1 cellular context compared by ENCODE assay signal in the genomic region with DNA sequence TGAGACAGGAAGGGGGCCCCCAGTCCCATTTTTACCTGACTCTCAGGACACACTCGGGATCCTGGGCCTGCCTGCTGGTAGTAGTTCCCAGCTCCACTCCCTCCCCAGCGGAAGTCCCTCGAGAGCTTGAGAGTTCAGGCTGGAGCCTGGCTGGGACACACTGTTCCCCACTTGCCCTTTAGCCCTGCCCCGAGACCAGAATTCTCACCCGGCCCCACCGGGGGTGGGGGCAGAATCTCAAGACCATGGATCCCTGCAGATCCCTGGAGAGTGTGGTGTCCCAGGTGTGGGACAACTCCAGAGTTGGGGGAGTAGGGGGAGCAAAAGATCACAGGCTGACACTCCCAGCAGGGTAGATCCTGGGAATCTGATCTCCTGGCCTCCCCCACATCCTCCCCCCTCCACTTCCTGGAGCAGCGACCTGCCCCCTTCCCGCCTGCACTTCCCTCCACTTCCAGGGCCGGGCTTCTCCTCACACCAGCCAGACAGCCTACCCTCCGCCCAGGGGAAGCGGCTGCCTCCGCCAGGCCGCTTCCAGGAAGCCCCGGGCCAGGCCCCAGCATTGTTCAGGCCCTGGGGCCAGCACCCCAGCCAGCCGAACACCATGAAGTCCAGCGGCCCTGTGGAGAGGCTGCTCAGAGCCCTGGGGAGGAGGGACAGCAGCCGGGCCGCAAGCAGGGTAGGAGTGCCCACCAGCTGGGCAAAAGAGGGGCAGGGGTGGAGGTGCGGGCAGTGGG.
TF ChIP-seq lines count a peak whose summit lies in the region.

A gene with protein sequence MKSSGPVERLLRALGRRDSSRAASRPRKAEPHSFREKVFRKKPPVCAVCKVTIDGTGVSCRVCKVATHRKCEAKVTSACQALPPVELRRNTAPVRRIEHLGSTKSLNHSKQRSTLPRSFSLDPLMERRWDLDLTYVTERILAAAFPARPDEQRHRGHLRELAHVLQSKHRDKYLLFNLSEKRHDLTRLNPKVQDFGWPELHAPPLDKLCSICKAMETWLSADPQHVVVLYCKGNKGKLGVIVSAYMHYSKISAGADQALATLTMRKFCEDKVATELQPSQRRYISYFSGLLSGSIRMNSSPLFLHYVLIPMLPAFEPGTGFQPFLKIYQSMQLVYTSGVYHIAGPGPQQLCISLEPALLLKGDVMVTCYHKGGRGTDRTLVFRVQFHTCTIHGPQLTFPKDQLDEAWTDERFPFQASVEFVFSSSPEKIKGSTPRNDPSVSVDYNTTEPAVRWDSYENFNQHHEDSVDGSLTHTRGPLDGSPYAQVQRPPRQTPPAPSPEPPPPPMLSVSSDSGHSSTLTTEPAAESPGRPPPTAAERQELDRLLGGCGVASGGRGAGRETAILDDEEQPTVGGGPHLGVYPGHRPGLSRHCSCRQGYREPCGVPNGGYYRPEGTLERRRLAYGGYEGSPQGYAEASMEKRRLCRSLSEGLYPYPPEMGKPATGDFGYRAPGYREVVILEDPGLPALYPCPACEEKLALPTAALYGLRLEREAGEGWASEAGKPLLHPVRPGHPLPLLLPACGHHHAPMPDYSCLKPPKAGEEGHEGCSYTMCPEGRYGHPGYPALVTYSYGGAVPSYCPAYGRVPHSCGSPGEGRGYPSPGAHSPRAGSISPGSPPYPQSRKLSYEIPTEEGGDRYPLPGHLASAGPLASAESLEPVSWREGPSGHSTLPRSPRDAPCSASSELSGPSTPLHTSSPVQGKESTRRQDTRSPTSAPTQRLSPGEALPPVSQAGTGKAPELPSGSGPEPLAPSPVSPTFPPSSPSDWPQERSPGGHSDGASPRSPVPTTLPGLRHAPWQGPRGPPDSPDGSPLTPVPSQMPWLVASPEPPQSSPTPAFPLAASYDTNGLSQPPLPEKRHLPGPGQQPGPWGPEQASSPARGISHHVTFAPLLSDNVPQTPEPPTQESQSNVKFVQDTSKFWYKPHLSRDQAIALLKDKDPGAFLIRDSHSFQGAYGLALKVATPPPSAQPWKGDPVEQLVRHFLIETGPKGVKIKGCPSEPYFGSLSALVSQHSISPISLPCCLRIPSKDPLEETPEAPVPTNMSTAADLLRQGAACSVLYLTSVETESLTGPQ (N-terminal part only) (plus strand): TSS at position 484 of the 737 bp plus-strand sequence. CDS start 121 bp downstream, at position 605.

TF ChIP-seq in HEK293, 187 proteins besides CTCF, POLR2A, EP300 and RAD21 (continued from another document and continues in another):
- TF ChIP-seq GLIS1 (tag by site-specific recombination; IDR thresholded peaks at IDR 0.05) (peak; percentile 51), ZBTB48 (tag by site-specific recombination; IDR thresholded peaks at IDR 0.05) (no peak), SP7 (tag by site-specific recombination; IDR thresholded peaks at IDR 0.05) (peak; percentile 86), ZNF596 (tag by site-specific recombination; IDR thresholded peaks at IDR 0.05) (no peak), MEIS1 (CRISPR knock-in tag; IDR thresholded peaks at IDR 0.05; ENCODE audit: borderline replicate concordance) (no peak), PRDM1 (tag by site-specific recombination; IDR thresholded peaks at IDR 0.05) (peak; percentile 71; the same call in 1 of the 2 replicates), ZNF169 (tag by site-specific recombination; IDR thresholded peaks at IDR 0.05) (no peak), ZNF37A (tag by site-specific recombination; IDR thresholded peaks at IDR 0.05) (no peak), ZNF529 (tag by site-specific recombination; IDR thresholded peaks at IDR 0.05; ENCODE audit: insufficient replicate concordance) (no peak), ZNF664 (tag by site-specific recombination; IDR thresholded peaks at IDR 0.05) (no peak), SALL2 (tag by site-specific recombination; IDR thresholded peaks at IDR 0.05; ENCODE audit: borderline replicate concordance) (no peak), ZFHX2 (tag by site-specific recombination; conservative IDR thresholded peaks at IDR 0.05) (peak; percentile 88), ZNF623 (tag by site-specific recombination; IDR thresholded peaks at IDR 0.05) (no peak), ZNF747 (tag by site-specific recombination; IDR thresholded peaks at IDR 0.05) (no peak), ZNF140 (tag by site-specific recombination; IDR thresholded peaks at IDR 0.05) (no peak), ZNF404 (tag by site-specific recombination; IDR thresholded peaks at IDR 0.05) (no peak), ZBTB17 (tag by site-specific recombination; IDR thresholded peaks at IDR 0.05) (peak; percentile 87), ZNF701 (tag by site-specific recombination; IDR thresholded peaks at IDR 0.05) (no peak), ZNF302 (tag by site-specific recombination; IDR thresholded peaks at IDR 0.05; ENCODE audit: low read depth) (no peak), FEZF1 (tag by site-specific recombination; IDR thresholded peaks at IDR 0.05) (no peak), ZNF571 (tag by site-specific recombination; IDR thresholded peaks at IDR 0.05) (no peak), ZNF561 (tag by site-specific recombination; IDR thresholded peaks at IDR 0.05; ENCODE audit: borderline replicate concordance) (no peak), KLF1 (tag by site-specific recombination; IDR thresholded peaks at IDR 0.05) (0 out of 2 replicates have a peak, but pooled peaks have one; percentile 43), BCL11A (tag by site-specific recombination; IDR thresholded peaks at IDR 0.05; ENCODE audit: low read depth) (no peak; the same call in 1 of the 2 replicates), SP2 (tag by site-specific recombination; IDR thresholded peaks at IDR 0.05) (peak; percentile 82), ZNF394 (tag by site-specific recombination; IDR thresholded peaks at IDR 0.05; ENCODE audit: borderline replicate concordance) (peak; percentile 73; the same call in 1 of the 2 replicates), ZNF585B (tag by site-specific recombination; IDR thresholded peaks at IDR 0.05) (no peak), ZNF514 (tag by site-specific recombination; IDR thresholded peaks at IDR 0.05) (no peak), ZXDB (tag by site-specific recombination; IDR thresholded peaks at IDR 0.05) (peak; percentile 60), ZBTB8A (tag by site-specific recombination; IDR thresholded peaks at IDR 0.05) (peak; percentile 9), ZNF530 (tag by site-specific recombination; IDR thresholded peaks at IDR 0.05; ENCODE audit: low read depth) (no peak), ZNF610 (tag by site-specific recombination; IDR thresholded peaks at IDR 0.05; ENCODE audit: borderline replicate concordance) (0 out of 2 replicates have a peak, but pooled peaks have one; percentile 56), SCRT2 (tag by site-specific recombination; IDR thresholded peaks at IDR 0.05) (no peak), ZNF433 (tag by site-specific recombination; IDR thresholded peaks at IDR 0.05; ENCODE audit: low read depth) (no peak), ZFP37 (tag by site-specific recombination; IDR thresholded peaks at IDR 0.05) (no peak), ZNF350 (tag by site-specific recombination; IDR thresholded peaks at IDR 0.05) (no peak)
- TF ChIP-seq, protein P1, sequence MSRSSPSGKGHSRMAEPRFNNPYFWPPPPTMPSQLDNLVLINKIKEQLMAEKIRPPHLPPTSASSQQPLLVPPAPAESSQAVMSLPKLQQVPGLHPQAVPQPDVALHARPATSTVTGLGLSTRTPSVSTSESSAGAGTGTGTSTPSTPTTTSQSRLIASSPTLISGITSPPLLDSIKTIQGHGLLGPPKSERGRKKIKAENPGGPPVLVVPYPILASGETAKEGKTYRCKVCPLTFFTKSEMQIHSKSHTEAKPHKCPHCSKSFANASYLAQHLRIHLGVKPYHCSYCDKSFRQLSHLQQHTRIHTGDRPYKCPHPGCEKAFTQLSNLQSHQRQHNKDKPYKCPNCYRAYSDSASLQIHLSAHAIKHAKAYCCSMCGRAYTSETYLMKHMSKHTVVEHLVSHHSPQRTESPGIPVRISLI (tag by site-specific recombination; IDR thresholded peaks at IDR 0.05) = no peak
- TF ChIP-seq, protein P2, sequence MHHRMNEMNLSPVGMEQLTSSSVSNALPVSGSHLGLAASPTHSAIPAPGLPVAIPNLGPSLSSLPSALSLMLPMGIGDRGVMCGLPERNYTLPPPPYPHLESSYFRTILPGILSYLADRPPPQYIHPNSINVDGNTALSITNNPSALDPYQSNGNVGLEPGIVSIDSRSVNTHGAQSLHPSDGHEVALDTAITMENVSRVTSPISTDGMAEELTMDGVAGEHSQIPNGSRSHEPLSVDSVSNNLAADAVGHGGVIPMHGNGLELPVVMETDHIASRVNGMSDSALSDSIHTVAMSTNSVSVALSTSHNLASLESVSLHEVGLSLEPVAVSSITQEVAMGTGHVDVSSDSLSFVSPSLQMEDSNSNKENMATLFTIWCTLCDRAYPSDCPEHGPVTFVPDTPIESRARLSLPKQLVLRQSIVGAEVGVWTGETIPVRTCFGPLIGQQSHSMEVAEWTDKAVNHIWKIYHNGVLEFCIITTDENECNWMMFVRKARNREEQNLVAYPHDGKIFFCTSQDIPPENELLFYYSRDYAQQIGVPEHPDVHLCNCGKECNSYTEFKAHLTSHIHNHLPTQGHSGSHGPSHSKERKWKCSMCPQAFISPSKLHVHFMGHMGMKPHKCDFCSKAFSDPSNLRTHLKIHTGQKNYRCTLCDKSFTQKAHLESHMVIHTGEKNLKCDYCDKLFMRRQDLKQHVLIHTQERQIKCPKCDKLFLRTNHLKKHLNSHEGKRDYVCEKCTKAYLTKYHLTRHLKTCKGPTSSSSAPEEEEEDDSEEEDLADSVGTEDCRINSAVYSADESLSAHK (tag by site-specific recombination; IDR thresholded peaks at IDR 0.05) = peak; percentile 47; the same call in 1 of the 2 replicates
- TF ChIP-seq, protein P3, sequence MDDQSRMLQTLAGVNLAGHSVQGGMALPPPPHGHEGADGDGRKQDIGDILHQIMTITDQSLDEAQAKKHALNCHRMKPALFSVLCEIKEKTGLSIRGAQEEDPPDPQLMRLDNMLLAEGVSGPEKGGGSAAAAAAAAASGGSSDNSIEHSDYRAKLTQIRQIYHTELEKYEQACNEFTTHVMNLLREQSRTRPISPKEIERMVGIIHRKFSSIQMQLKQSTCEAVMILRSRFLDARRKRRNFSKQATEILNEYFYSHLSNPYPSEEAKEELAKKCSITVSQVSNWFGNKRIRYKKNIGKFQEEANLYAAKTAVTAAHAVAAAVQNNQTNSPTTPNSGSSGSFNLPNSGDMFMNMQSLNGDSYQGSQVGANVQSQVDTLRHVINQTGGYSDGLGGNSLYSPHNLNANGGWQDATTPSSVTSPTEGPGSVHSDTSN (CRISPR knock-in tag; IDR thresholded peaks at IDR 0.05) = no peak
- TF ChIP-seq, protein P4, sequence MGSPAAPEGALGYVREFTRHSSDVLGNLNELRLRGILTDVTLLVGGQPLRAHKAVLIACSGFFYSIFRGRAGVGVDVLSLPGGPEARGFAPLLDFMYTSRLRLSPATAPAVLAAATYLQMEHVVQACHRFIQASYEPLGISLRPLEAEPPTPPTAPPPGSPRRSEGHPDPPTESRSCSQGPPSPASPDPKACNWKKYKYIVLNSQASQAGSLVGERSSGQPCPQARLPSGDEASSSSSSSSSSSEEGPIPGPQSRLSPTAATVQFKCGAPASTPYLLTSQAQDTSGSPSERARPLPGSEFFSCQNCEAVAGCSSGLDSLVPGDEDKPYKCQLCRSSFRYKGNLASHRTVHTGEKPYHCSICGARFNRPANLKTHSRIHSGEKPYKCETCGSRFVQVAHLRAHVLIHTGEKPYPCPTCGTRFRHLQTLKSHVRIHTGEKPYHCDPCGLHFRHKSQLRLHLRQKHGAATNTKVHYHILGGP (tag by site-specific recombination; IDR thresholded peaks at IDR 0.05) = no peak
- TF ChIP-seq, protein P5, sequence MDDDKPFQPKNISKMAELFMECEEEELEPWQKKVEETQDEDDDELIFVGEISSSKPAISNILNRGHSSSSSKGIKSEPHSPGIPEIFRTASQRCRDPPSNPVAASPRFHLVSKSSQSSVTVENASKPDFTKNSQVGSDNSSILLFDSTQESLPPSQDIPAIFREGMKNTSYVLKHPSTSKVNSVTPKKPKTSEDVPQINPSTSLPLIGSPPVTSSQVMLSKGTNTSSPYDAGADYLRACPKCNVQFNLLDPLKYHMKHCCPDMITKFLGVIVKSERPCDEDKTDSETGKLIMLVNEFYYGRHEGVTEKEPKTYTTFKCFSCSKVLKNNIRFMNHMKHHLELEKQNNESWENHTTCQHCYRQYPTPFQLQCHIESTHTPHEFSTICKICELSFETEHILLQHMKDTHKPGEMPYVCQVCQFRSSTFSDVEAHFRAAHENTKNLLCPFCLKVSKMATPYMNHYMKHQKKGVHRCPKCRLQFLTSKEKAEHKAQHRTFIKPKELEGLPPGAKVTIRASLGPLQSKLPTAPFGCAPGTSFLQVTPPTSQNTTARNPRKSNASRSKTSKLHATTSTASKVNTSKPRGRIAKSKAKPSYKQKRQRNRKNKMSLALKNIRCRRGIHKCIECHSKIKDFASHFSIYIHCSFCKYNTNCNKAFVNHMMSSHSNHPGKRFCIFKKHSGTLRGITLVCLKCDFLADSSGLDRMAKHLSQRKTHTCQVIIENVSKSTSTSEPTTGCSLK (tag by site-specific recombination; IDR thresholded peaks at IDR 0.05) = no peak
- TF ChIP-seq, protein P6, sequence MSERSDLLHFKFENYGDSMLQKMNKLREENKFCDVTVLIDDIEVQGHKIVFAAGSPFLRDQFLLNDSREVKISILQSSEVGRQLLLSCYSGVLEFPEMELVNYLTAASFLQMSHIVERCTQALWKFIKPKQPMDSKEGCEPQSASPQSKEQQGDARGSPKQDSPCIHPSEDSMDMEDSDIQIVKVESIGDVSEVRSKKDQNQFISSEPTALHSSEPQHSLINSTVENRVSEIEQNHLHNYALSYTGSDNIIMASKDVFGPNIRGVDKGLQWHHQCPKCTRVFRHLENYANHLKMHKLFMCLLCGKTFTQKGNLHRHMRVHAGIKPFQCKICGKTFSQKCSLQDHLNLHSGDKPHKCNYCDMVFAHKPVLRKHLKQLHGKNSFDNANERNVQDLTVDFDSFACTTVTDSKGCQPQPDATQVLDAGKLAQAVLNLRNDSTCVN (tag by site-specific recombination; optimal IDR thresholded peaks at IDR 0.05) = peak; percentile 25
- TF ChIP-seq, protein P7, sequence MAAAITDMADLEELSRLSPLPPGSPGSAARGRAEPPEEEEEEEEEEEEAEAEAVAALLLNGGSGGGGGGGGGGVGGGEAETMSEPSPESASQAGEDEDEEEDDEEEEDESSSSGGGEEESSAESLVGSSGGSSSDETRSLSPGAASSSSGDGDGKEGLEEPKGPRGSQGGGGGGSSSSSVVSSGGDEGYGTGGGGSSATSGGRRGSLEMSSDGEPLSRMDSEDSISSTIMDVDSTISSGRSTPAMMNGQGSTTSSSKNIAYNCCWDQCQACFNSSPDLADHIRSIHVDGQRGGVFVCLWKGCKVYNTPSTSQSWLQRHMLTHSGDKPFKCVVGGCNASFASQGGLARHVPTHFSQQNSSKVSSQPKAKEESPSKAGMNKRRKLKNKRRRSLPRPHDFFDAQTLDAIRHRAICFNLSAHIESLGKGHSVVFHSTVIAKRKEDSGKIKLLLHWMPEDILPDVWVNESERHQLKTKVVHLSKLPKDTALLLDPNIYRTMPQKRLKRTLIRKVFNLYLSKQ (tag by site-specific recombination; IDR thresholded peaks at IDR 0.05; ENCODE audit: borderline replicate concordance) = no peak
- TF ChIP-seq, protein P8, sequence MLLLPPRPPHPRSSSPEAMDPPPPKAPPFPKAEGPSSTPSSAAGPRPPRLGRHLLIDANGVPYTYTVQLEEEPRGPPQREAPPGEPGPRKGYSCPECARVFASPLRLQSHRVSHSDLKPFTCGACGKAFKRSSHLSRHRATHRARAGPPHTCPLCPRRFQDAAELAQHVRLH (tag by site-specific recombination; IDR thresholded peaks at IDR 0.05) = no peak
